ENCODE assay signal across 1 cellular context in genomic region chr13:30882996-30883766, GRCh38.
TF ChIP-seq lines count a peak whose summit lies in the region.

No MANE protein-coding gene starts in this region.

TF ChIP-seq in IMR-90, 13 proteins besides CTCF, POLR2A, EP300 and RAD21 (continued from another document):
- no peak for TF ChIP-seq NFE2L2 (IDR thresholded peaks at IDR 0.05; ENCODE audit: low read depth, low read length)
- TF ChIP-seq, protein P1, sequence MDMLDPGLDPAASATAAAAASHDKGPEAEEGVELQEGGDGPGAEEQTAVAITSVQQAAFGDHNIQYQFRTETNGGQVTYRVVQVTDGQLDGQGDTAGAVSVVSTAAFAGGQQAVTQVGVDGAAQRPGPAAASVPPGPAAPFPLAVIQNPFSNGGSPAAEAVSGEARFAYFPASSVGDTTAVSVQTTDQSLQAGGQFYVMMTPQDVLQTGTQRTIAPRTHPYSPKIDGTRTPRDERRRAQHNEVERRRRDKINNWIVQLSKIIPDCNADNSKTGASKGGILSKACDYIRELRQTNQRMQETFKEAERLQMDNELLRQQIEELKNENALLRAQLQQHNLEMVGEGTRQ (IDR thresholded peaks at IDR 0.05; ENCODE audit: low read depth, low read length): no peak
